Comparison of ENCODE assay signal across 36 cellular contexts in the genomic region with DNA sequence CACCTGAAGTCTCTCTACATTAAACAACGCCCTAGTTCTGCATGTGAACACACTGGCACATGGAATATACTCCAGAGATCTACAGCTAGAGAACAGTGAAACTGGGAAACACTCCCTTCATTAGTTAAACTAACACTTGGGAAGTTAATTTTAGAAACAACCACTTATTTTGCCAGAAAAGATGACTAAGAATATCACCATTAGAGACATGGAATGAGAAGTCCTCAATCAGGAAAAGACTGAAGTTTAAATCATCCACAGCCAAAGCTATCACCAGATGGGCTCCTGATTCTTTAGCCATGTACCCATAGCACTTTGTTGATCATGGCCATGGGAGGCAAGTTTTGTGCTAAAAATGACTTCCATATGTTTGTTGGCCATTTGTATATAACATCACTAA.
"Had no signal": no experiment of that assay in that cellular context is flagged by ENCODE, and none has a peak within 500 bp of the region (broad histone marks: within the 10 kb centered on the region; RNA-seq: fewer than 3 reads in every experiment).

No MANE protein-coding gene starts in this region.

- H3K4me3 ChIP-seq: adrenal gland, cardiac muscle cell had no signal

- H3K27me3 Mint-ChIP-seq: activated B cell treated with CpG ODN at 0.5 μM for 24 hours; activated CD4-positive, alpha-beta memory T cell treated with anti-CD3 and anti-CD28 coated beads for 36 hours; activated CD4-positive, alpha-beta T cell treated with anti-CD3 and anti-CD28 coated beads, Interleukin-2, amount 10 ng/mL, durations not matched to agents 24 days and 14 days; activated CD8-positive, alpha-beta T cell treated with anti-CD3 and anti-CD28 coated beads for 36 hours; activated T-helper 17 cell treated with anti-CD3 and anti-CD28 coated beads, Interleukin-2, amount 50 U/mL, for 72 hours had no signal

- H3K4me1 Mint-ChIP-seq: activated B cell treated with CpG ODN at 0.5 μM for 24 hours; activated CD4-positive, alpha-beta T cell treated with anti-CD3 and anti-CD28 coated beads, Interleukin-2, amount 10 ng/mL, durations not matched to agents 24 days and 14 days; activated naive CD8-positive, alpha-beta T cell treated with anti-CD3 and anti-CD28 coated beads for 36 hours; activated T-helper 17 cell treated with anti-CD3 and anti-CD28 coated beads, Interleukin-2, amount 50 U/mL, for 72 hours had no signal

- H3K27ac Mint-ChIP-seq: activated B cell treated with CpG ODN at 0.5 μM for 24 hours; activated CD4-positive, alpha-beta memory T cell treated with anti-CD3 and anti-CD28 coated beads for 36 hours; activated CD4-positive, alpha-beta T cell treated with anti-CD3 and anti-CD28 coated beads, Interleukin-2, amount 10 ng/mL, durations not matched to agents 24 days and 14 days; activated CD8-positive, alpha-beta T cell treated with anti-CD3 and anti-CD28 coated beads for 36 hours; activated naive CD4-positive, alpha-beta T cell treated with anti-CD3 and anti-CD28 coated beads for 36 hours; activated naive CD4-positive, alpha-beta T cell treated with anti-CD3 and anti-CD28 coated beads, Interleukin-2, amount 50 U/mL, for 72 hours; activated naive CD8-positive, alpha-beta T cell treated with anti-CD3 and anti-CD28 coated beads for 36 hours; activated T-cell treated with anti-CD3 and anti-CD28 coated beads, Interleukin-2, amount 50 U/mL, for 72 hours; activated T-helper 1 cell treated with anti-CD3 and anti-CD28 coated beads, Interleukin-12 subunit alpha, Interleukin-12 subunit beta, Interleukin-2, Interleukin-4 antibody, amounts not matched to agents 30 ng/mL and 10 ng/mL and 1 ng/mL, durations not matched to agents 14 hours and 24 hours and 36 hours; activated T-helper 17 cell treated with anti-CD3 and anti-CD28 coated beads, Interleukin-2, amount 50 U/mL, for 72 hours; T-helper 1 cell treated with Interleukin-12 subunit alpha and Interleukin-12 subunit beta and Interleukin-4 antibody, amounts not matched to agents 30 μg/mL and 1 μg/mL, for 36 hours; T-helper 2 cell treated with Interferon-gamma antibody and Interleukin-4, amounts not matched to agents 5 μg/mL and 100 μg/mL, for 36 hours had no signal

- H3K36me3 ChIP-seq: adrenal gland, cardiac muscle cell had no signal

- FAIRE-seq: TTC549 had no signal

- H3K27ac ChIP-seq: adrenal gland, cardiac muscle cell, VCaP had no signal

- H3K4me1 ChIP-seq: adrenal gland had no signal

- H3K9me3 ChIP-seq: adrenal gland had no signal

- H3K4me3 Mint-ChIP-seq: activated B cell treated with CpG ODN at 0.5 μM for 24 hours; activated CD4-positive, alpha-beta memory T cell treated with anti-CD3 and anti-CD28 coated beads for 36 hours; activated CD4-positive, alpha-beta T cell treated with anti-CD3 and anti-CD28 coated beads, Interleukin-2, amount 10 ng/mL, durations not matched to agents 24 days and 14 days; activated CD8-positive, alpha-beta T cell treated with anti-CD3 and anti-CD28 coated beads for 36 hours; activated naive CD4-positive, alpha-beta T cell treated with anti-CD3 and anti-CD28 coated beads for 36 hours; activated naive CD8-positive, alpha-beta T cell treated with anti-CD3 and anti-CD28 coated beads for 36 hours; activated T-cell treated with anti-CD3 and anti-CD28 coated beads, Interleukin-2, amount 50 U/mL, for 4 hours; activated T-cell treated with anti-CD3 and anti-CD28 coated beads, Interleukin-2, amount 50 U/mL, for 72 hours; activated T-helper 1 cell treated with anti-CD3 and anti-CD28 coated beads, Interleukin-12 subunit alpha, Interleukin-12 subunit beta, Interleukin-2, Interleukin-4 antibody, amounts not matched to agents 30 ng/mL and 10 ng/mL and 1 ng/mL, durations not matched to agents 14 hours and 24 hours and 36 hours; activated T-helper 17 cell treated with anti-CD3 and anti-CD28 coated beads, Interleukin-2, amount 50 U/mL, for 72 hours; brain; T-helper 1 cell treated with Interleukin-12 subunit alpha and Interleukin-12 subunit beta and Interleukin-4 antibody, amounts not matched to agents 30 μg/mL and 1 μg/mL, for 36 hours; T-helper 2 cell treated with Interferon-gamma antibody and Interleukin-4, amounts not matched to agents 5 μg/mL and 100 μg/mL, for 36 hours had no signal

- ATAC-seq: activated CD8-positive, alpha-beta T cell treated with anti-CD3 and anti-CD28 coated beads for 36 hours; activated naive CD4-positive, alpha-beta T cell treated with anti-CD3 and anti-CD28 coated beads, Interleukin-2, amount 50 U/mL, for 72 hours; activated T-cell treated with anti-CD3 and anti-CD28 coated beads, Interleukin-2, amount 50 U/mL, for 4 hours; activated T-cell treated with anti-CD3 and anti-CD28 coated beads, Interleukin-2, amount 50 U/mL, for 72 hours; activated T-helper 17 cell treated with anti-CD3 and anti-CD28 coated beads, Interleukin-2, amount 50 U/mL, for 72 hours had no signal

- H3K27me3 ChIP-seq: adrenal gland, cardiac muscle cell had no signal

- H3K36me3 Mint-ChIP-seq: activated CD4-positive, alpha-beta memory T cell treated with anti-CD3 and anti-CD28 coated beads for 36 hours; activated naive CD4-positive, alpha-beta T cell treated with anti-CD3 and anti-CD28 coated beads, Interleukin-2, amount 50 U/mL, for 72 hours; activated naive CD8-positive, alpha-beta T cell treated with anti-CD3 and anti-CD28 coated beads for 36 hours had no signal

- H3K9me3 Mint-ChIP-seq: activated B cell treated with CpG ODN at 0.5 μM for 24 hours; activated CD4-positive, alpha-beta memory T cell treated with anti-CD3 and anti-CD28 coated beads for 36 hours; activated CD4-positive, alpha-beta T cell treated with anti-CD3 and anti-CD28 coated beads, Interleukin-2, amount 10 ng/mL, durations not matched to agents 24 days and 14 days; activated CD8-positive, alpha-beta T cell treated with anti-CD3 and anti-CD28 coated beads for 36 hours; activated naive CD4-positive, alpha-beta T cell treated with anti-CD3 and anti-CD28 coated beads for 36 hours; activated naive CD8-positive, alpha-beta T cell treated with anti-CD3 and anti-CD28 coated beads for 36 hours; activated T-cell treated with anti-CD3 and anti-CD28 coated beads, Interleukin-2, amount 50 U/mL, for 4 hours; activated T-cell treated with anti-CD3 and anti-CD28 coated beads, Interleukin-2, amount 50 U/mL, for 72 hours; activated T-helper 1 cell treated with anti-CD3 and anti-CD28 coated beads, Interleukin-12 subunit alpha, Interleukin-12 subunit beta, Interleukin-2, Interleukin-4 antibody, amounts not matched to agents 30 ng/mL and 10 ng/mL and 1 ng/mL, durations not matched to agents 14 hours and 24 hours and 36 hours; activated T-helper 17 cell treated with anti-CD3 and anti-CD28 coated beads, Interleukin-2, amount 50 U/mL, for 72 hours; brain; T-helper 1 cell treated with Interleukin-12 subunit alpha and Interleukin-12 subunit beta and Interleukin-4 antibody, amounts not matched to agents 30 μg/mL and 1 μg/mL, for 36 hours; T-helper 2 cell treated with Interferon-gamma antibody and Interleukin-4, amounts not matched to agents 5 μg/mL and 100 μg/mL, for 36 hours had no signal

- DNase-seq: activated B cell treated with CpG ODN at 0.5 μM for 24 hours; activated CD4-positive, alpha-beta memory T cell treated with anti-CD3 and anti-CD28 coated beads for 36 hours; activated CD4-positive, alpha-beta T cell treated with anti-CD3 and anti-CD28 coated beads for 4 hours; activated CD4-positive, alpha-beta T cell treated with anti-CD3 and anti-CD28 coated beads, Interleukin-2, amount 10 ng/mL, durations not matched to agents 24 days and 14 days; activated CD4-positive, alpha-beta T cell treated with anti-CD3 and anti-CD28 coated beads, Interleukin-2, amount 50 U/mL, for 1 hour; activated CD4-positive, alpha-beta T cell treated with anti-CD3 and anti-CD28 coated beads, Interleukin-2, amount 50 U/mL, for 4 hours; activated CD4-positive, CD25-positive, alpha-beta regulatory T cell treated with anti-CD3 and anti-CD28 coated beads, Interleukin-2, amount 50 U/mL, for 72 hours; activated CD8-positive, alpha-beta memory T cell treated with anti-CD3 and anti-CD28 coated beads, Interleukin-2, amount 50 U/mL, for 4 hours; activated CD8-positive, alpha-beta T cell treated with anti-CD3 and anti-CD28 coated beads for 36 hours; activated effector memory CD4-positive, alpha-beta T cell treated with anti-CD3 and anti-CD28 coated beads, Interleukin-2, amount 50 U/mL, for 16 hours; activated gamma-delta T cell treated with Interleukin-2 at 50 U/mL for 16 hours; activated naive CD4-positive, alpha-beta T cell; activated naive CD4-positive, alpha-beta T cell treated with anti-CD3 and anti-CD28 coated beads for 36 hours; activated naive CD4-positive, alpha-beta T cell treated with anti-CD3 and anti-CD28 coated beads, Interleukin-2, amount 50 U/mL, for 16 hours; activated naive CD8-positive, alpha-beta T cell treated with anti-CD3 and anti-CD28 coated beads for 36 hours; activated T-cell treated with anti-CD3 and anti-CD28 coated beads for 4 hours; activated T-cell treated with anti-CD3 and anti-CD28 coated beads, Interleukin-2, amount 50 U/mL, for 1 hour; activated T-cell treated with anti-CD3 and anti-CD28 coated beads, Interleukin-2, amount 50 U/mL, for 4 hours; activated T-cell treated with anti-CD3 and anti-CD28 coated beads, Interleukin-2, amount 50 U/mL, for 72 hours; adrenal gland; amniotic stem cell; aorta; central memory CD4-positive, alpha-beta T cell; SW 1271; T-helper 1 cell; T-helper 2 cell; T-helper 9 cell had no signal
